21 cellular contexts compared by ENCODE assay signal in genomic region chr16:47477680-47478079, GRCh38. TPM values are rescaled to one million over a fixed set of nuclear protein-coding genes. Genes with fewer than 3 reads are reported as not detected.
DNase-seq lines count a peak whose midpoint lies in the region; ATAC-seq, FAIRE-seq and TF ChIP-seq lines count a peak whose summit lies in the region.
"Had no signal": no experiment of that assay in that cellular context is flagged by ENCODE, and none has a peak within 500 bp of the region (broad histone marks: within the 10 kb centered on the region; RNA-seq: fewer than 3 reads in every experiment).

No MANE protein-coding gene starts in this region.

- in situ Hi-C loops in gastrocnemius medialis (cut with MboI; ENCODE audit: low sequenced_read_pairs in 4 of 4), result no loop called here

- no peak overlapping the region for H3K4me2 ChIP-seq in fibroblast of lung (ENCODE audit: extremely low read depth, insufficient read depth, low read length)

- intact Hi-C loops in gastrocnemius medialis (cut with DNase I; ENCODE audit: low total_unique reads) (no loop called here), pancreas (cut with DNase I) (no loop called here)

- no peak for FAIRE-seq in pancreas (lab: Jason Lieb, UNC)
- FAIRE-seq: TTC549 had no signal

- H4K20me1 ChIP-seq in fibroblast of lung (ENCODE audit: control insufficient read depth, extremely low read depth, insufficient read depth, low read length), result no peaks in the 10 kb centered on the region

- TF ChIP-seq CTCF in fibroblast of lung (conservative IDR thresholded peaks at IDR 0.05 in 1 of 2, IDR thresholded peaks at IDR 0.05 in 1 of 2; ENCODE audit: low read depth in 1 of 2, low read length in 2 of 2), result no peak
- TF ChIP-seq CTCF in gastrocnemius medialis (IDR thresholded peaks at IDR 0.05 in 4 of 5, conservative IDR thresholded peaks at IDR 0.05 in 1 of 5), result no peak
- TF ChIP-seq CTCF in pancreas (IDR thresholded peaks at IDR 0.05), result no peak

- 76 to 88% methylated on average over 1 of the region's 1 CpG for WGBS in pancreas, 2 donors

- H3K27me3 ChIP-seq in fibroblast of lung (ENCODE audit: control insufficient read depth, insufficient read depth, low read length) (no peaks in the 10 kb centered on the region), gastrocnemius medialis (no peaks in the 10 kb centered on the region), pancreas (no peaks in the 10 kb centered on the region)
- H3K27me3 ChIP-seq: spleen, transverse colon had no signal

- no peak for ATAC-seq in gastrocnemius medialis
- no peak for ATAC-seq in GM19328 (IDR thresholded peaks at IDR 0.05; ENCODE audit: unreplicated experiment)
- ATAC-seq in pancreas, result no peak
- ATAC-seq: activated CD8-positive, alpha-beta memory T cell treated with anti-CD3 and anti-CD28 coated beads, Interleukin-2, amount 10 ng/mL, durations not matched to agents 7 days and 5 days; activated naive CD8-positive, alpha-beta T cell treated with anti-CD3 and anti-CD28 coated beads, Interleukin-2, amount 50 U/mL, for 24 hours; activated T-helper 17 cell treated with anti-CD3 and anti-CD28 coated beads, Interleukin-2, amount 50 U/mL, for 72 hours; stimulated activated naive CD8-positive, alpha-beta T cell treated with anti-CD3 and anti-CD28 coated beads, Interleukin-15, amount 100 ng/mL, for 72 hours had no signal

- TF ChIP-seq POLR2A in gastrocnemius medialis (IDR thresholded peaks at IDR 0.05), result no peak

- no peaks in the 10 kb centered on the region for H3K4me1 ChIP-seq in fibroblast of lung (ENCODE audit: control insufficient read depth, extremely low read depth, insufficient read depth, low read length)
- peaks cover 54 to 66% of the 10 kb centered on the region in 2 donors for H3K4me1 ChIP-seq in gastrocnemius medialis
- H3K4me1 ChIP-seq in pancreas, result no peaks in the 10 kb centered on the region

- no peak overlapping the region for H3K4me3 ChIP-seq in fibroblast of lung (replicated peaks in 1 of 4; ENCODE audit: control extremely low read depth in 1 of 4, insufficient read depth in 1 of 4, low read depth in 3 of 4, low read length in 4 of 4)
- H3K4me3 ChIP-seq in gastrocnemius medialis, result no peak overlapping the region
- no peak overlapping the region for H3K4me3 ChIP-seq in pancreas
- H3K4me3 ChIP-seq: spleen, transverse colon had no signal

- peak; percentile 12 for DNase-seq in H4 (ENCODE audit: low spot score)
- peak; percentile 39 for DNase-seq in RPMI7951 (ENCODE audit: low read depth)
- DNase-seq in fibroblast of lung (ENCODE audit: low read depth in 2 of 2), result peak; percentile 46 to 47
- no peak for DNase-seq in gastrocnemius medialis
- DNase-seq in D341Med (ENCODE audit: low spot score), result no peak
- no peak for DNase-seq in pancreas
- DNase-seq: activated CD4-positive, alpha-beta T cell treated with anti-CD3 and anti-CD28 coated beads for 4 hours; activated CD8-positive, alpha-beta memory T cell treated with anti-CD3 and anti-CD28 coated beads, Interleukin-2, amount 10 ng/mL, durations not matched to agents 7 days and 5 days; activated naive CD8-positive, alpha-beta T cell treated with anti-CD3 and anti-CD28 coated beads, Interleukin-2, amount 50 U/mL, for 24 hours; MM.1S; NCI-H146; NCI-H2171 treated with DMSO at 0.1 percent for 48 hours; NCI-H526; nephron progenitor cell; spleen; stimulated activated CD4-positive, alpha-beta T cell treated with anti-CD3 and anti-CD28 coated beads, Interleukin-4, amount 100 ng/mL, for 4 hours; stimulated activated naive CD8-positive, alpha-beta T cell treated with anti-CD3 and anti-CD28 coated beads, Interleukin-15, amount 100 ng/mL, for 72 hours; transverse colon had no signal

- H3K27ac ChIP-seq in fibroblast of lung (ENCODE audit: insufficient read depth, low read length) (no peak overlapping the region), gastrocnemius medialis (peak overlapping the region; percentile 58 to 72 (median 65)), pancreas (no peak overlapping the region)
- H3K27ac ChIP-seq: spleen, transverse colon had no signal

- H3K9me3 ChIP-seq in fibroblast of lung (ENCODE audit: control insufficient read depth, insufficient read depth, low read depth, low read length) (no peaks in the 10 kb centered on the region), gastrocnemius medialis (no peaks in the 10 kb centered on the region), pancreas (no peaks in the 10 kb centered on the region)
- H3K9me3 ChIP-seq: spleen, transverse colon had no signal

- H3K36me3 ChIP-seq in fibroblast of lung (ENCODE audit: control insufficient read depth, insufficient read depth, low read length) (no peaks in the 10 kb centered on the region), gastrocnemius medialis (no peaks in the 10 kb centered on the region), pancreas (no peaks in the 10 kb centered on the region)
- H3K36me3 ChIP-seq: spleen, transverse colon had no signal

- H2AFZ ChIP-seq in fibroblast of lung (ENCODE audit: low read length), result no peak overlapping the region

- no peaks in the 10 kb centered on the region for H3K79me2 ChIP-seq in fibroblast of lung (ENCODE audit: control insufficient read depth, insufficient read depth, low read length)

- no peak overlapping the region for H3K9ac ChIP-seq in fibroblast of lung (ENCODE audit: insufficient read depth, low read length)

RNA-seq across cellular contexts. Expression of gene PHKB, which starts 16.5 kb away (rescaled TPM):
- total RNA-seq in H4 (2014; rRNA removed; shearing (Covaris generic)), result 43.0 and 46.4 TPM in 2 replicates
- 47.6 and 50.5 TPM in 2 replicates for total RNA-seq in RPMI7951 (2014; rRNA removed; shearing (Covaris generic))
- 61.1 and 103 TPM in 2 replicates for total RNA-seq in fibroblast of lung
- 60.6 and 79.0 TPM in 2 replicates for polyA plus RNA-seq in fibroblast of lung
- 41.1 and 55.5 TPM in 2 replicates for polyA plus RNA-seq in fibroblast of lung (2012)
- 43.6 and 117 TPM in 2 replicates for polyA minus RNA-seq in fibroblast of lung (ENCODE audit: low replicate concordance)
- 10 to 100 TPM; 61.0 to 91.6 (median 79.8) TPM for total RNA-seq in gastrocnemius medialis
- total RNA-seq in pancreas, result 10 to 100 TPM; 23.3 to 46.4 (median 29.8) TPM
- polyA plus RNA-seq in pancreas, result 10 to 100 TPM; 13.3 to 24.6 TPM

RNA-seq across cellular contexts. Expression of gene ITFG1, which starts 16.8 kb away (rescaled TPM):
- total RNA-seq in H4 (2014; rRNA removed; shearing (Covaris generic)), result 70.8 and 78.5 TPM in 2 replicates
- total RNA-seq in RPMI7951 (2014; rRNA removed; shearing (Covaris generic)), result 90.9 and 124 TPM in 2 replicates
- total RNA-seq in fibroblast of lung (52.4 and 96.1 TPM in 2 replicates), gastrocnemius medialis (10 to 100 TPM; 20.9 to 37.3 (median 28.6) TPM), pancreas (10 to 100 TPM; 15.0 to 33.9 (median 21.2) TPM)
- polyA plus RNA-seq in fibroblast of lung (87.5 and 111 TPM in 2 replicates), pancreas (10 to 100 TPM in 1 of 2 donors, 1 to 10 TPM in 1; 5.9 to 27.4 TPM)
- polyA plus RNA-seq in fibroblast of lung (2012), result 45.9 and 52.4 TPM in 2 replicates
- 8.6 and 9.6 TPM in 2 replicates for polyA minus RNA-seq in fibroblast of lung (ENCODE audit: low replicate concordance)

Comparison
In these comparisons a context has a peak if more than half of its experiments do, and no peak if none do; other contexts are left out.
1. DNase-seq: peak in H4 (single experiment), RPMI7951 (single experiment) and fibroblast of lung (2 of 2); none in gastrocnemius medialis (0 of 2), D341Med (single experiment) and pancreas (0 of 6).
2. H3K27ac ChIP-seq: peak in gastrocnemius medialis (4 of 4); none in fibroblast of lung (single experiment) and pancreas (0 of 4).